25 cellular contexts compared by ENCODE assay signal in the genomic region with DNA sequence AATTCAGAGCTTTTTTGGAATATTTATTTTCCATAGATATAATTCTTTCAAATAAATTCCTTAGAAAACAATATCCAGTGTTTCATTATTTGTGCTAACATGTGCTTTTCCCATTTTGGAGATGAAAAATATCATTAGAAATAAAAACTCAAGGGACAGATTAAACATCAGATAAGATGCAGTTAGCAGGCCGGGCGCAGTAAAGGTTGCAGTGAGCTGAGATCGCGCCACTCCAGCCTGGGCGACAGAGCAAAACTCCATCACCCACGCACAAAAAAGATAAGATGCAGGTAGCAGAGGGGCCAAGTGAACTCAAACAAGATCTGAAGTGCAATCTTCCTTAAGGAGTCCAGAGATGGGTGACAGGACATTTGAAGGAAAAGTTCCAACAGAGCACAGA.
"Had no signal": no experiment of that assay in that cellular context is flagged by ENCODE, and none has a peak within 500 bp of the region (broad histone marks: within the 10 kb centered on the region; RNA-seq: fewer than 3 reads in every experiment).

No MANE protein-coding gene starts in this region.

- H3K9me3 Mint-ChIP-seq: dendritic cell treated with granulocyte-macrophage colony-stimulating factor and Interleukin-4, amounts not matched to agents 40 ng/mL and 50 ng/mL, for 4 days; effector memory CD8-positive, alpha-beta T cell; endodermal cell had no signal

- H3K4me1 Mint-ChIP-seq: endodermal cell had no signal

- H3K27me3 ChIP-seq: colonic mucosa, dorsolateral prefrontal cortex, foreskin keratinocyte, gastrocnemius medialis, heart left ventricle, heart right ventricle had no signal

- DNase-seq: colonic mucosa; cortex of kidney; dermis blood vessel endothelial cell; dorsolateral prefrontal cortex; effector CD4-positive, alpha-beta T cell; effector CD8-positive, alpha-beta T cell; effector memory CD4-positive, alpha-beta T cell; effector memory CD8-positive, alpha-beta T cell; endodermal cell; erythroblast; esophagus squamous epithelium; foreskin fibroblast; foreskin keratinocyte; foreskin melanocyte; gastrocnemius medialis; glutamatergic neuron; head of caudate nucleus; heart left ventricle; heart right ventricle had no signal

- H3K9me3 ChIP-seq: colonic mucosa, esophagus muscularis mucosa, esophagus squamous epithelium, gastrocnemius medialis, gastroesophageal sphincter, heart left ventricle, heart right ventricle had no signal

- H3K4me1 ChIP-seq: colonic mucosa, esophagus muscularis mucosa, esophagus squamous epithelium, foreskin keratinocyte, gastrocnemius medialis, gastroesophageal sphincter, heart left ventricle had no signal

- H3K27me3 Mint-ChIP-seq: dendritic cell treated with granulocyte-macrophage colony-stimulating factor and Interleukin-4, amounts not matched to agents 40 ng/mL and 50 ng/mL, for 4 days had no signal

- ATAC-seq: effector memory CD8-positive, alpha-beta T cell; esophagus mucosa; foreskin keratinocyte; gastrocnemius medialis; gastroesophageal sphincter had no signal

- H3K27ac ChIP-seq: colonic mucosa, coronary artery, dorsolateral prefrontal cortex, epithelial cell of prostate, esophagus muscularis mucosa, esophagus squamous epithelium, foreskin keratinocyte, gastrocnemius medialis, gastroesophageal sphincter, heart left ventricle, heart right ventricle had no signal

- H3K27ac Mint-ChIP-seq: dendritic cell treated with granulocyte-macrophage colony-stimulating factor and Interleukin-4, amounts not matched to agents 40 ng/mL and 50 ng/mL, for 4 days; effector memory CD8-positive, alpha-beta T cell; endodermal cell had no signal

- H3K4me3 ChIP-seq: colonic mucosa, coronary artery, dorsolateral prefrontal cortex, esophagus muscularis mucosa, esophagus squamous epithelium, gastrocnemius medialis, gastroesophageal sphincter, heart left ventricle, heart right ventricle had no signal

- H3K4me3 Mint-ChIP-seq: dendritic cell treated with granulocyte-macrophage colony-stimulating factor and Interleukin-4, amounts not matched to agents 40 ng/mL and 50 ng/mL, for 4 days; effector memory CD8-positive, alpha-beta T cell; endodermal cell had no signal

- H3K36me3 ChIP-seq: colonic mucosa, esophagus muscularis mucosa, esophagus squamous epithelium, gastrocnemius medialis, gastroesophageal sphincter, heart left ventricle, heart right ventricle had no signal
